9 cellular contexts compared by ENCODE assay signal in genomic region chr19:2507109-2507508, GRCh38. TPM values are rescaled to one million over a fixed set of nuclear protein-coding genes. Genes with fewer than 3 reads are reported as not detected.
DNase-seq lines count a peak whose midpoint lies in the region; ATAC-seq and TF ChIP-seq lines count a peak whose summit lies in the region.
"Had no signal": no experiment of that assay in that cellular context is flagged by ENCODE, and none has a peak within 500 bp of the region (broad histone marks: within the 10 kb centered on the region; RNA-seq: fewer than 3 reads in every experiment).

No MANE protein-coding gene starts in this region.

- intact Hi-C loops in stomach (cut with DNase I; ENCODE audit: low total_unique reads) (loop anchor here (10.0 kb wide), 1 partner anchor 58 kb away; no protein-coding TSS in a partner anchor), left ventricle myocardium superior (cut with micrococcal nuclease) (no loop called here)

- H3K4me3 ChIP-seq in fibroblast of villous mesenchyme (ENCODE audit: low read depth, low read length) (no peak overlapping the region), stomach (peak overlapping the region in 2 of 4 donors; percentile 7 to 16)

- H3K36me3 ChIP-seq in stomach = no peaks in the 10 kb centered on the region

- peak overlapping the region; percentile 26 for H3K4me3 Mint-ChIP-seq in T-helper 1 cell treated with Interleukin-12 subunit alpha and Interleukin-12 subunit beta and Interleukin-4 antibody, amounts not matched to agents 30 μg/mL and 1 μg/mL, for 36 hours
- H3K4me3 Mint-ChIP-seq: dendritic cell treated with granulocyte-macrophage colony-stimulating factor and Interleukin-4, amounts not matched to agents 40 ng/mL and 50 ng/mL, for 4 days had no signal

- H3K27me3 ChIP-seq in stomach = no peaks in the 10 kb centered on the region

- peaks cover 6 to 26% (median 12%) of the 10 kb centered on the region in 4 donors for H3K4me1 ChIP-seq in stomach

- no peaks in the 10 kb centered on the region for H3K27me3 Mint-ChIP-seq in T-helper 1 cell treated with Interleukin-12 subunit alpha and Interleukin-12 subunit beta and Interleukin-4 antibody, amounts not matched to agents 30 μg/mL and 1 μg/mL, for 36 hours (ENCODE audit: low read depth)

- no peak for TF ChIP-seq POLR2A in stomach (IDR thresholded peaks at IDR 0.05)

- no peaks in the 10 kb centered on the region for H3K9me3 ChIP-seq in stomach

- DNase-seq in DMS53 treated with DMSO at 0.1 percent for 48 hours (lab: John Stamatoyannopoulos, UW; ENCODE audit: unreplicated experiment) (peak; percentile 90), NCI-H1092 (lab: John Stamatoyannopoulos, UW) (peak; percentile 64), fibroblast of villous mesenchyme (ENCODE audit: low read depth) (peak; percentile 83), stomach (peak; percentile 65), left ventricle myocardium superior (no peak), NCI-H226 (no peak)
- DNase-seq in activated CD4-positive, CD25-positive, alpha-beta regulatory T cell (lab: John Stamatoyannopoulos, UW) = no peak

- 4 to 9% (median 7%) methylated on average over 12 of the region's 12 CpGs for WGBS in stomach, 5 donors

- TF ChIP-seq EP300 in stomach (IDR thresholded peaks at IDR 0.05) = no peak

- no peaks in the 10 kb centered on the region for H3K36me3 Mint-ChIP-seq in T-helper 1 cell treated with Interleukin-12 subunit alpha and Interleukin-12 subunit beta and Interleukin-4 antibody, amounts not matched to agents 30 μg/mL and 1 μg/mL, for 36 hours (ENCODE audit: low read depth)

- ATAC-seq in left ventricle myocardium superior = no peak

- TF ChIP-seq CTCF in fibroblast of villous mesenchyme (IDR thresholded peaks at IDR 0.05; ENCODE audit: insufficient read depth, low read depth, low read length) = no peak
- no peak for TF ChIP-seq CTCF in stomach (IDR thresholded peaks at IDR 0.05)

- peaks cover 23% of the 10 kb centered on the region for H3K4me1 Mint-ChIP-seq in T-helper 1 cell treated with Interleukin-12 subunit alpha and Interleukin-12 subunit beta and Interleukin-4 antibody, amounts not matched to agents 30 μg/mL and 1 μg/mL, for 36 hours (ENCODE audit: low read depth)

- no peaks in the 10 kb centered on the region for H3K9me3 Mint-ChIP-seq in T-helper 1 cell treated with Interleukin-12 subunit alpha and Interleukin-12 subunit beta and Interleukin-4 antibody, amounts not matched to agents 30 μg/mL and 1 μg/mL, for 36 hours
- H3K9me3 Mint-ChIP-seq: dendritic cell treated with granulocyte-macrophage colony-stimulating factor and Interleukin-4, amounts not matched to agents 40 ng/mL and 50 ng/mL, for 4 days had no signal

- H3K27ac Mint-ChIP-seq in T-helper 1 cell treated with Interleukin-12 subunit alpha and Interleukin-12 subunit beta and Interleukin-4 antibody, amounts not matched to agents 30 μg/mL and 1 μg/mL, for 36 hours = peak overlapping the region; percentile 89

- H3K27ac ChIP-seq in stomach = peak overlapping the region in 4 of 5 donors; percentile 60 to 71 (median 67)

RNA-seq across cellular contexts. Expression of gene GADD45B, which starts 31.2 kb away (rescaled TPM):
- total RNA-seq in fibroblast of villous mesenchyme = 54.8 and 70.9 TPM in 2 replicates
- total RNA-seq in stomach = 100 to 1,000 TPM in 1 of 5 donors, 10 to 100 TPM in 4; 61.6 to 588 (median 91.0) TPM
- 10 to 100 TPM; 52.9 to 92.1 (median 53.8) TPM for polyA plus RNA-seq in stomach
- 42.3 TPM for total RNA-seq in left ventricle myocardium superior

RNA-seq across cellular contexts. Expression of gene LMNB2, which starts 50.4 kb away (rescaled TPM):
- total RNA-seq in fibroblast of villous mesenchyme = 58.6 and 92.0 TPM in 2 replicates
- 10 to 100 TPM; 19.8 to 76.8 (median 29.0) TPM for total RNA-seq in stomach
- 10 to 100 TPM; 12.2 to 19.7 (median 13.6) TPM for polyA plus RNA-seq in stomach
- total RNA-seq in left ventricle myocardium superior = 17.7 TPM

Comparison
In these comparisons a context has a peak if more than half of its experiments do, and no peak if none do; other contexts are left out.
1. DNase-seq: peak in DMS53 treated with DMSO at 0.1 percent for 48 hours (single experiment), NCI-H1092 (single experiment), fibroblast of villous mesenchyme (single experiment) and stomach (single experiment); none in activated CD4-positive, CD25-positive, alpha-beta regulatory T cell (0 of 4), left ventricle myocardium superior (single experiment) and NCI-H226 (single experiment).